8 cellular contexts compared by ENCODE assay signal in the genomic region with DNA sequence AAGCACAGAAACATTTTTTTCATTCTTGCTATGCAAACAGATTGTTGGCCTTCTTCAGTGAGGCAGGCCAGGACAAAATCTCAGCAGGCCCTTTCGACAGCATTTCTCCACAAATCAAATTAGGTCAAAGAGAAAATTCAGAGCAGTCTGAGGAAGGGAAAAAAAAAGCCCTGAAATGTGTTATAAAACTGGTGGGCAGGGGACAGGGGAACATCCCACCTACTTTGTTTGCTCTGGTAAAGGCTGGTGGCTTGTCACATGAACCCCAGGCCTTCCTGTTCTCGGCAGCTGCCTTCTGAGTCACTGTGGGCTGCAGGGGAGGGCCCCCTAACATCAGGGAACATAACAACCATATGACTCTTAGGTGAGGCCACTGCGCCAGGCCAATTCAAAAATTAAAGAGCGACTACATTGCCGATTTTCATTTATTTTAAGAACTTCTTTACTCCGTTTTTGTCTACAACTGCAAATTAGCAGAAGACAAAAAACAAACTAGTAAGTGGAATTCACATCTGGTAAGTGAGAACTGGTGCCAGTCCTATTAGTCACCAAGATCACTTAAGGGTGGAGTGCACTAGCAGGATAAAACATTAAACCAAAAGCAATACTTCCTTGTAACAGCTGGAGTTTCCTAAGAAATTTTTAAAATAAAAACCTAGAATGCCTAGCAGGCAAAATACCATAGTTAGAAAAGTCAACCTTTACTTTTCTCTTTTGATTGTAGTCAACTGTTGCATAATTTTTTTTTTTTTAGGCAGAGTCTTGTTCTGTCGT. TPM values are rescaled to one million over a fixed set of nuclear protein-coding genes. Genes with fewer than 3 reads are reported as not detected.
DNase-seq lines count a peak whose midpoint lies in the region; ATAC-seq, FAIRE-seq and TF ChIP-seq lines count a peak whose summit lies in the region.

No MANE protein-coding gene starts in this region.

- intact Hi-C loops in activated T-helper 2 cell treated with anti-CD3 and anti-CD28 coated beads, Interferon-gamma antibody, Interleukin-2, Interleukin-4, amounts not matched to agents 10 μg/mL and 5 μg/mL and 100 μg/mL, durations not matched to agents 14 hours and 24 hours and 36 hours (cut with micrococcal nuclease) = loop anchor here (1.0 to 2.0 kb wide), 6 partner anchors 14 to 196 kb away; a partner anchor contains a TSS

- H3K4me2 ChIP-seq in osteoblast (ENCODE audit: insufficient read depth, low read length) = peak overlapping the region; percentile 71

- H3K9me3 ChIP-seq in osteoblast (ENCODE audit: low read depth, low read length) (no peaks in the 10 kb centered on the region), suprapubic skin (no peaks in the 10 kb centered on the region)

- H3K27me3 ChIP-seq in osteoblast (ENCODE audit: insufficient read depth, low read length) (no peaks in the 10 kb centered on the region), suprapubic skin (no peaks in the 10 kb centered on the region)

- peak; percentile 9 for TF ChIP-seq EP300 in suprapubic skin (IDR thresholded peaks at IDR 0.05)

- H3K27me3 Mint-ChIP-seq in activated T-helper 2 cell treated with anti-CD3 and anti-CD28 coated beads, Interferon-gamma antibody, Interleukin-2, Interleukin-4, amounts not matched to agents 10 μg/mL and 5 μg/mL and 100 μg/mL, durations not matched to agents 14 hours and 24 hours and 36 hours (ENCODE audit: low read depth) = no peaks in the 10 kb centered on the region

- TF ChIP-seq CTCF in fibroblast of the aortic adventitia (IDR thresholded peaks at IDR 0.05; ENCODE audit: insufficient read depth, low read length) (no peak), osteoblast (IDR thresholded peaks at IDR 0.05; ENCODE audit: extremely low read depth, low read depth, low read length) (no peak), suprapubic skin (IDR thresholded peaks at IDR 0.05) (no peak), D721Med (IDR thresholded peaks at IDR 0.05; ENCODE audit: insufficient read depth, missing control alignments) (no peak)

- no peaks in the 10 kb centered on the region for H4K20me1 ChIP-seq in osteoblast (ENCODE audit: insufficient read depth, low read length)

- no peaks in the 10 kb centered on the region for H3K79me2 ChIP-seq in osteoblast (ENCODE audit: insufficient read depth, low read length)

- peak overlapping the region; percentile 92 for H3K27ac Mint-ChIP-seq in activated T-helper 2 cell treated with anti-CD3 and anti-CD28 coated beads, Interferon-gamma antibody, Interleukin-2, Interleukin-4, amounts not matched to agents 10 μg/mL and 5 μg/mL and 100 μg/mL, durations not matched to agents 14 hours and 24 hours and 36 hours

- 2% methylated on average over 7 of the region's 7 CpGs for WGBS in suprapubic skin

- peak overlapping the region; percentile 77 for H2AFZ ChIP-seq in osteoblast (ENCODE audit: low read length)

- H3K27ac ChIP-seq in osteoblast (ENCODE audit: low read depth, low read length) (peak overlapping the region; percentile 91), suprapubic skin (peak overlapping the region; percentile 95)

- no peaks in the 10 kb centered on the region for H3K9me3 Mint-ChIP-seq in activated T-helper 2 cell treated with anti-CD3 and anti-CD28 coated beads, Interferon-gamma antibody, Interleukin-2, Interleukin-4, amounts not matched to agents 10 μg/mL and 5 μg/mL and 100 μg/mL, durations not matched to agents 14 hours and 24 hours and 36 hours

- H3K36me3 ChIP-seq in osteoblast (ENCODE audit: insufficient read depth, low read length) (no peaks in the 10 kb centered on the region), suprapubic skin (no peaks in the 10 kb centered on the region)

- H3K4me1 ChIP-seq in osteoblast (ENCODE audit: insufficient read depth, low read length) (peaks cover 16% of the 10 kb centered on the region), suprapubic skin (peaks cover 53% of the 10 kb centered on the region)

- no peak overlapping the region for H3K4me3 ChIP-seq in fibroblast of the aortic adventitia (ENCODE audit: low read depth, low read length)
- peak overlapping the region; percentile 2 for H3K4me3 ChIP-seq in osteoblast (ENCODE audit: insufficient read depth, low read length)
- H3K4me3 ChIP-seq in suprapubic skin = no peak overlapping the region

- DNase-seq in RCC 7860 (ENCODE audit: low spot score) = peak; percentile 76
- peak; percentile 69 for DNase-seq in activated T-helper 2 cell treated with anti-CD3 and anti-CD28 coated beads, Interferon-gamma antibody, Interleukin-2, Interleukin-4, amounts not matched to agents 10 μg/mL and 5 μg/mL and 100 μg/mL, durations not matched to agents 14 hours and 24 hours and 36 hours (ENCODE audit: low spot score)
- peak; percentile 95 for DNase-seq in fibroblast of the aortic adventitia (ENCODE audit: low read depth)
- DNase-seq in osteoblast (ENCODE audit: insufficient read length, low spot score, missing footprints) = peak; percentile 92
- peak; percentile 81 to 93 for DNase-seq in suprapubic skin (ENCODE audit: low spot score in 2 of 2)
- DNase-seq in D721Med (ENCODE audit: insufficient read length, low spot score) = no peak

- peak; percentile 86 for FAIRE-seq in RCC 7860 (lab: Jason Lieb, UNC)
- no peak for FAIRE-seq in D721Med (lab: Jason Lieb, UNC)

- peaks cover 19% of the 10 kb centered on the region for H3K4me1 Mint-ChIP-seq in activated T-helper 2 cell treated with anti-CD3 and anti-CD28 coated beads, Interferon-gamma antibody, Interleukin-2, Interleukin-4, amounts not matched to agents 10 μg/mL and 5 μg/mL and 100 μg/mL, durations not matched to agents 14 hours and 24 hours and 36 hours (ENCODE audit: low read depth)

- H3K36me3 Mint-ChIP-seq in activated T-helper 2 cell treated with anti-CD3 and anti-CD28 coated beads, Interferon-gamma antibody, Interleukin-2, Interleukin-4, amounts not matched to agents 10 μg/mL and 5 μg/mL and 100 μg/mL, durations not matched to agents 14 hours and 24 hours and 36 hours (ENCODE audit: low read depth) = no peaks in the 10 kb centered on the region

- peak overlapping the region; percentile 37 for H3K4me3 Mint-ChIP-seq in activated T-helper 2 cell treated with anti-CD3 and anti-CD28 coated beads, Interferon-gamma antibody, Interleukin-2, Interleukin-4, amounts not matched to agents 10 μg/mL and 5 μg/mL and 100 μg/mL, durations not matched to agents 14 hours and 24 hours and 36 hours (ENCODE audit: low read depth)

- peak; percentile 98 for ATAC-seq in GM18858 (IDR thresholded peaks at IDR 0.05; ENCODE audit: unreplicated experiment)
- ATAC-seq in HG02973 (IDR thresholded peaks at IDR 0.05; ENCODE audit: unreplicated experiment) = peak; percentile 97

- TF ChIP-seq POLR2A in suprapubic skin (IDR thresholded peaks at IDR 0.05) = peak in 1 of 2 donors; percentile 12

RNA-seq across cellular contexts. Expression of a gene that starts 46.2 kb away (rescaled TPM):
- total RNA-seq in activated T-helper 2 cell treated with anti-CD3 and anti-CD28 coated beads, Interferon-gamma antibody, Interleukin-2, Interleukin-4, amounts not matched to agents 10 μg/mL and 5 μg/mL and 100 μg/mL, durations not matched to agents 14 hours and 24 hours and 36 hours = 19.0 and 25.0 TPM in 2 replicates
- total RNA-seq in fibroblast of the aortic adventitia (ENCODE audit: low replicate concordance) = 67.5 and 147 TPM in 2 replicates
- 65.1 and 83.7 TPM in 2 replicates for total RNA-seq in osteoblast
- total RNA-seq in suprapubic skin = 100 to 1,000 TPM in 1 of 4 donors, 10 to 100 TPM in 3; 69.0 to 211 (median 94.8) TPM

RNA-seq across cellular contexts. Expression of a gene that starts 57.0 kb away (rescaled TPM):
- total RNA-seq in activated T-helper 2 cell treated with anti-CD3 and anti-CD28 coated beads, Interferon-gamma antibody, Interleukin-2, Interleukin-4, amounts not matched to agents 10 μg/mL and 5 μg/mL and 100 μg/mL, durations not matched to agents 14 hours and 24 hours and 36 hours = 77.2 and 77.9 TPM in 2 replicates
- total RNA-seq in fibroblast of the aortic adventitia (ENCODE audit: low replicate concordance) = 200 and 207 TPM in 2 replicates
- 113 and 143 TPM in 2 replicates for total RNA-seq in osteoblast
- total RNA-seq in suprapubic skin = 100 to 1,000 TPM; 124 to 445 (median 162) TPM
